ENCODE assay signal across 12 cellular contexts in the genomic region with DNA sequence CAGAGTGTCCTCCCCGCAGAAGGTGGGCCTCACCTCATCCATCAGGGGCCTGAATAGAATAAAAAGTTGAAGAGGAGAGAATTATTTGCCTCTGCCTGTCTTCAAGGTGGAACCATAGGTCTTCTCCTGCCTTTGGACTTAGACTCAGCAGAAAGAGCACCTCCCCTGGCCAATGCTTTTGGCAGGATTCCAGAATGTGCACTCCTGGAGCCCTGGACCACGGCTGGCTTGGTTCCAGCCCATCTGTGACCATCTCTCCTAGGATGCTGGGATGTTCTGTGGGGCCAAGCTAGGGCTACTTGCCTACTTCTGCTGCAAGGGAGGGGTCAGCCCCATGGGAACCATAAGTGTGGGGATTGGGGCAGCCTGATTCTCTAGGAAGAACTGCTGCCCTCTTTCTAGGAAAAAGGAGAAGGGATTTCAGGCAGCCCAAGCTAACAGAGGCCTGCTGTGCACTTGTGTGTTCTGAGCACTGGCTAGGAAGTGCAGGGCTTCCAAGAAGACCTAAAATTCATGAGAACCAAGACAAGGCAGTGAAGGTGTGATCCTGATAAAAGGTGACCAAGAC. TPM values are rescaled to one million over a fixed set of nuclear protein-coding genes. Genes with fewer than 3 reads are reported as not detected.
DNase-seq lines count a peak whose midpoint lies in the region; ATAC-seq and FAIRE-seq lines count a peak whose summit lies in the region.
"Had no signal": no experiment of that assay in that cellular context is flagged by ENCODE, and none has a peak within 500 bp of the region (broad histone marks: within the 10 kb centered on the region; RNA-seq: fewer than 3 reads in every experiment).

No MANE protein-coding gene starts in this region.

- FAIRE-seq in small intestine (lab: Jason Lieb, UNC), result no peak

- peak overlapping the region; percentile 28 to 91 for H3K27ac ChIP-seq in small intestine (ENCODE audit: low read depth in 1 of 2, low read length in 1 of 2)
- H3K27ac ChIP-seq: thyroid gland had no signal

- 6 to 56% (median 19%) methylated on average over 2 of the region's 2 CpGs for WGBS in small intestine, 3 donors

- no peaks in the 10 kb centered on the region for H3K27me3 ChIP-seq in small intestine (ENCODE audit: control insufficient read depth in 2 of 2, insufficient read depth in 2 of 2, low read length in 2 of 2)
- H3K27me3 ChIP-seq: thyroid gland had no signal

- peak overlapping the region in 1 of 2 donors; percentile 10 for H3K4me3 ChIP-seq in small intestine (ENCODE audit: low read depth in 1 of 2, low read length in 2 of 2)
- H3K4me3 ChIP-seq: thyroid gland had no signal

- ATAC-seq in HG03432 (IDR thresholded peaks at IDR 0.05; ENCODE audit: unreplicated experiment) (no peak), GM21447 (IDR thresholded peaks at IDR 0.05; ENCODE audit: unreplicated experiment) (no peak)

- no peaks in the 10 kb centered on the region for H3K4me1 ChIP-seq in small intestine (ENCODE audit: control insufficient read depth in 2 of 2, insufficient read depth in 1 of 2, low read depth in 1 of 2, low read length in 1 of 2)

- DNase-seq in NCI-H82 (lab: John Stamatoyannopoulos, UW), result peak; percentile 31
- DNase-seq in NCI-H82 treated with DMSO at 0.1 percent for 48 hours (lab: John Stamatoyannopoulos, UW; ENCODE audit: unreplicated experiment), result no peak
- peak; percentile 33 for DNase-seq in NCI-H524 treated with DMSO at 0.1 percent for 48 hours (lab: John Stamatoyannopoulos, UW)
- peak; percentile 38 for DNase-seq in islet precursor cell
- peak; percentile 75 for DNase-seq in small intestine
- DNase-seq in activated CD4-positive, alpha-beta T cell treated with anti-CD3 and anti-CD28 coated beads, Interleukin-2, amount 50 U/mL, for 4 hours, result no peak
- DNase-seq: activated CD8-positive, alpha-beta memory T cell treated with anti-CD3 and anti-CD28 coated beads, Interleukin-2, amount 50 U/mL, for 4 hours; activated naive CD8-positive, alpha-beta T cell treated with anti-CD3 and anti-CD28 coated beads for 36 hours; nucleus accumbens had no signal

- no peaks in the 10 kb centered on the region for H3K9me3 ChIP-seq in small intestine (ENCODE audit: control insufficient read depth, low read depth)
- H3K9me3 ChIP-seq: thyroid gland had no signal

- no peaks in the 10 kb centered on the region for H3K36me3 ChIP-seq in small intestine (ENCODE audit: control insufficient read depth in 2 of 2, insufficient read depth in 2 of 2, low read length in 2 of 2)
- H3K36me3 ChIP-seq: thyroid gland had no signal

RNA-seq across cellular contexts. Expression of gene SHANK2, which starts 32.2 kb away (rescaled TPM):
- polyA plus RNA-seq in small intestine, result 1 to 10 TPM; 2.2 to 5.1 (median 2.4) TPM

Comparison
In these comparisons a context has a peak if more than half of its experiments do, and no peak if none do; other contexts are left out.
1. DNase-seq: peak in NCI-H82 (single experiment), NCI-H524 treated with DMSO at 0.1 percent for 48 hours (single experiment), islet precursor cell (single experiment) and small intestine (single experiment); none in NCI-H82 treated with DMSO at 0.1 percent for 48 hours (single experiment) and activated CD4-positive, alpha-beta T cell treated with anti-CD3 and anti-CD28 coated beads, Interleukin-2, amount 50 U/mL, for 4 hours (0 of 2).